Comparison of ENCODE assay signal across 21 cellular contexts in genomic region chr4:145564540-145564939, GRCh38.
"Had no signal": no experiment of that assay in that cellular context is flagged by ENCODE, and none has a peak within 500 bp of the region (broad histone marks: within the 10 kb centered on the region; RNA-seq: fewer than 3 reads in every experiment).

No MANE protein-coding gene starts in this region.

- H3K4me1 ChIP-seq: body of pancreas, colonic mucosa, heart right ventricle, left lung, lower lobe of right lung, right atrium auricular region, tibial nerve had no signal

- H3K36me3 ChIP-seq: colonic mucosa, right atrium auricular region had no signal

- DNase-seq: activated CD4-positive, alpha-beta T cell treated with anti-CD3 and anti-CD28 coated beads for 36 hours; activated CD4-positive, CD25-positive, alpha-beta regulatory T cell; activated naive CD4-positive, alpha-beta T cell; activated T-cell treated with anti-CD3 and anti-CD28 coated beads for 4 hours; activated T-cell treated with anti-CD3 and anti-CD28 coated beads, Interleukin-2, amount 50 U/mL, for 72 hours; anterior cingulate cortex; body of pancreas; colonic mucosa; dorsolateral prefrontal cortex; effector memory CD4-positive, alpha-beta T cell; foreskin fibroblast; heart right ventricle; left lung; lower lobe of right lung; mesenchymal stem cell; mucosa of descending colon; stimulated activated CD4-positive, alpha-beta T cell treated with anti-CD3 and anti-CD28 coated beads, Interleukin-15, amount 100 ng/mL, for 24 hours; stimulated activated CD4-positive, alpha-beta T cell treated with anti-CD3 and anti-CD28 coated beads, Interleukin-2, amount 100 ng/mL, for 24 hours; stimulated activated naive B cell treated with anti-CD40 and anti-IgM and Interleukin-4, amounts not matched to agents 10 μg/mL and 1 μg/mL and 100 μg/mL, for 72 hours had no signal

- H3K27ac ChIP-seq: body of pancreas, colonic mucosa, dorsolateral prefrontal cortex, heart right ventricle, left lung, lower lobe of right lung, right atrium auricular region, tibial nerve had no signal

- H3K4me3 ChIP-seq: body of pancreas, colonic mucosa, dorsolateral prefrontal cortex, heart right ventricle, left lung, lower lobe of right lung, mucosa of descending colon, right atrium auricular region, tibial nerve had no signal

- H3K27me3 ChIP-seq: body of pancreas, colonic mucosa, dorsolateral prefrontal cortex, heart right ventricle, left lung, right atrium auricular region, tibial nerve had no signal
